ENCODE assay signal across 16 cellular contexts in the genomic region with DNA sequence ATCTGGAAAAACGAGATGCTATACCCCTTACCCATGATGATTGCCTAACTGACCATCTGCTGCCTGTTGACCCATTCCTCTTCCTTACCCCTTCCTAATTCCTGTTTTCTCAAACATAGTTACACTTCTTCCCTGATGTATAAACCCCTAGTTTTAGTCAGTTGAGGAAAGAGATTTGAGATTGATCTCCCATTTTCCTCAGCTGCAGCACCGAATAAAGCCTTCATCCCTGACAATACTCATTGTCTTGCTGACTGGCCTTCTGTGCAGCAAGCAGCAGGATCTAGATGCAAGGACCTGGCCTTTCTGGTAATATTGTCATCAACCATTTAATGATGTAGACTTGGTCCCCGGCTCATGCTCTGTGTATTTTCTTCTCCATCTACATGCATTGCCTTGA. TPM values are rescaled to one million over a fixed set of nuclear protein-coding genes. Genes with fewer than 3 reads are reported as not detected.
DNase-seq lines count a peak whose midpoint lies in the region; ATAC-seq and TF ChIP-seq lines count a peak whose summit lies in the region.
"Had no signal": no experiment of that assay in that cellular context is flagged by ENCODE, and none has a peak within 500 bp of the region (broad histone marks: within the 10 kb centered on the region; RNA-seq: fewer than 3 reads in every experiment).

No MANE protein-coding gene starts in this region.

- no peaks in the 10 kb centered on the region for H3K9me3 ChIP-seq in parathyroid adenoma (ENCODE audit: control insufficient read depth, low read length)
- H3K9me3 ChIP-seq: testis had no signal

- peak overlapping the region; percentile 100 for H2AFZ ChIP-seq in parathyroid adenoma

- ATAC-seq in activated CD4-positive, alpha-beta T cell treated with anti-CD3 and anti-CD28 coated beads for 36 hours, result no peak

- no peak overlapping the region for H3K27ac ChIP-seq in parathyroid adenoma

- TF ChIP-seq CTCF in LNCaP clone FGC (IDR thresholded peaks at IDR 0.05; ENCODE audit: control insufficient read depth, extremely low read depth, insufficient read depth) (no peak), brain (conservative IDR thresholded peaks at IDR 0.05) (no peak), parathyroid adenoma (IDR thresholded peaks at IDR 0.05) (no peak)

- H3K9ac ChIP-seq in parathyroid adenoma, result no peak overlapping the region

- H3K4me3 Mint-ChIP-seq in activated CD4-positive, alpha-beta T cell treated with anti-CD3 and anti-CD28 coated beads for 36 hours, result peak overlapping the region; percentile 93
- H3K4me3 Mint-ChIP-seq in brain, result peak overlapping the region; percentile 92 to 99 (median 98)

- peaks cover 11% of the 10 kb centered on the region for H3K4me1 ChIP-seq in parathyroid adenoma

- no peak for DNase-seq in activated CD4-positive, alpha-beta T cell treated with anti-CD3 and anti-CD28 coated beads for 36 hours
- DNase-seq in activated CD4-positive, alpha-beta T cell treated with anti-CD3 and anti-CD28 coated beads for 48 hours, result no peak
- DNase-seq in LNCaP clone FGC (ENCODE audit: low read depth) (no peak), posterior vena cava (ENCODE audit: low spot score) (no peak), Kasumi-1 (lab: John Stamatoyannopoulos, UW) (no peak)
- no peak for DNase-seq in stimulated activated CD4-positive, alpha-beta T cell treated with anti-CD3 and anti-CD28 coated beads, Interleukin-15, amount 100 ng/mL, for 24 hours
- DNase-seq: effector CD4-positive, alpha-beta T cell; MM.1S; NCI-H345; testis had no signal

- CTCF ChIA-PET in activated CD4-positive, alpha-beta T cell treated with anti-CD3 and anti-CD28 coated beads for 36 hours (lab: Charles Lee), result no interaction called here

- H3K4me3 ChIP-seq in LNCaP clone FGC (ENCODE audit: low read depth, low read length), result peak overlapping the region; percentile 78
- H3K4me3 ChIP-seq in parathyroid adenoma (ENCODE audit: low read depth, low read length), result no peak overlapping the region

- H3K4me1 Mint-ChIP-seq in activated CD4-positive, alpha-beta T cell treated with anti-CD3 and anti-CD28 coated beads for 36 hours, result peaks cover 28% of the 10 kb centered on the region
- peaks cover 35% of the 10 kb centered on the region for H3K4me1 Mint-ChIP-seq in brain

- intact Hi-C loops in activated CD4-positive, alpha-beta T cell treated with anti-CD3 and anti-CD28 coated beads for 36 hours (cut with DNase I, micrococcal nuclease), result loop anchor here in 1 of 2 experiments (5.0 to 10.0 kb wide), 2 partner anchors 653 to 964 kb away; a partner anchor contains a TSS
- intact Hi-C loops in posterior vena cava (cut with DNase I), result no loop called here

- H3K79me2 ChIP-seq in parathyroid adenoma, result peaks cover 38% of the 10 kb centered on the region

- no peak overlapping the region for H3K4me2 ChIP-seq in parathyroid adenoma (ENCODE audit: low read length)

- no peaks in the 10 kb centered on the region for H3K27me3 ChIP-seq in parathyroid adenoma (ENCODE audit: control insufficient read depth, insufficient read depth, low read length)
- H3K27me3 ChIP-seq: testis had no signal

- H3K36me3 Mint-ChIP-seq in activated CD4-positive, alpha-beta T cell treated with anti-CD3 and anti-CD28 coated beads for 36 hours (ENCODE audit: low read depth), result peaks cover 64% of the 10 kb centered on the region
- peaks cover 55% of the 10 kb centered on the region for H3K36me3 Mint-ChIP-seq in brain

- POLR2A ChIA-PET in activated CD4-positive, alpha-beta T cell treated with anti-CD3 and anti-CD28 coated beads for 36 hours (lab: Charles Lee), result no interaction called here

- peak overlapping the region; percentile 95 for H3K27ac Mint-ChIP-seq in activated CD4-positive, alpha-beta T cell treated with anti-CD3 and anti-CD28 coated beads for 36 hours
- peak overlapping the region in 4 of 5 experiments; percentile 26 to 100 (median 96) for H3K27ac Mint-ChIP-seq in brain

- peaks cover 22% of the 10 kb centered on the region for H3K9me3 Mint-ChIP-seq in activated CD4-positive, alpha-beta T cell treated with anti-CD3 and anti-CD28 coated beads for 36 hours (ENCODE audit: low read depth)
- peaks cover 26 to 45% (median 34%) of the 10 kb centered on the region in 5 experiments for H3K9me3 Mint-ChIP-seq in brain

- H3K27me3 Mint-ChIP-seq in activated CD4-positive, alpha-beta T cell treated with anti-CD3 and anti-CD28 coated beads for 36 hours, result peaks cover 7% of the 10 kb centered on the region
- peaks cover 16% of the 10 kb centered on the region for H3K27me3 Mint-ChIP-seq in brain

- no peaks in the 10 kb centered on the region for H3K36me3 ChIP-seq in parathyroid adenoma (ENCODE audit: control insufficient read depth, insufficient read depth, low read length)

RNA-seq across cellular contexts. Expression of a gene that starts 1.0 kb away (rescaled TPM):
- 10 to 100 TPM; 14.8 to 21.1 TPM for total RNA-seq in activated CD4-positive, alpha-beta T cell treated with anti-CD3 and anti-CD28 coated beads for 36 hours
- 5.7 TPM for polyA plus RNA-seq in brain (ENCODE audit: insufficient read depth, low read depth, low replicate concordance)
- 10 to 100 TPM; 35.1 to 37.8 TPM for total RNA-seq in posterior vena cava

RNA-seq across cellular contexts. Expression of a gene that starts 23.0 kb away (rescaled TPM):
- total RNA-seq in activated CD4-positive, alpha-beta T cell treated with anti-CD3 and anti-CD28 coated beads for 36 hours, result not detected
- not detected for polyA plus RNA-seq in brain (ENCODE audit: insufficient read depth, low read depth, low replicate concordance)
- total RNA-seq in posterior vena cava, result under 1 TPM in 1 of 2 donors, not detected in 1; 0.38 TPM
- total RNA-seq: A673, glomerular endothelial cell, left ventricle myocardium superior, pulmonary artery endothelial cell had no signal

RNA-seq across cellular contexts. Expression of a gene that starts 40.5 kb away (rescaled TPM):
- total RNA-seq in activated CD4-positive, alpha-beta T cell treated with anti-CD3 and anti-CD28 coated beads for 36 hours, result under 1 TPM; 0.55 to 0.79 TPM
- 0.93 TPM for polyA plus RNA-seq in brain (ENCODE audit: insufficient read depth, low read depth, low replicate concordance)
- 1 to 10 TPM; 1.6 to 2.0 TPM for total RNA-seq in posterior vena cava

RNA-seq across cellular contexts. Expression of a gene that starts 45.3 kb away (rescaled TPM):
- total RNA-seq in activated CD4-positive, alpha-beta T cell treated with anti-CD3 and anti-CD28 coated beads for 36 hours, result not detected
- polyA plus RNA-seq in brain (ENCODE audit: insufficient read depth, low read depth, low replicate concordance), result not detected
- not detected for total RNA-seq in posterior vena cava
- total RNA-seq: A673, glomerular endothelial cell, left ventricle myocardium superior, pulmonary artery endothelial cell had no signal

RNA-seq across cellular contexts. Expression of a gene that starts 50.1 kb away (rescaled TPM):
- 1 to 10 TPM; 6.4 to 7.1 TPM for total RNA-seq in activated CD4-positive, alpha-beta T cell treated with anti-CD3 and anti-CD28 coated beads for 36 hours
- polyA plus RNA-seq in brain (ENCODE audit: insufficient read depth, low read depth, low replicate concordance), result 1.2 TPM
- total RNA-seq in posterior vena cava, result 10 to 100 TPM; 12.9 to 15.5 TPM
